In genomic region chr6:163671791-163672190, GRCh38 we compare ENCODE assay signal across 2 cellular contexts.
TF ChIP-seq lines count a peak whose summit lies in the region.

No MANE protein-coding gene starts in this region.

TF ChIP-seq in GM23338, 12 proteins besides CTCF, POLR2A, EP300 and RAD21 (continued from another document):
- TF ChIP-seq CREB1 (CRISPR knock-in tag; IDR thresholded peaks at IDR 0.05; ENCODE audit: low read depth) (no peak), JUNB (IDR thresholded peaks at IDR 0.05; ENCODE audit: unreplicated experiment) (no peak), POLR2AphosphoS5 (IDR thresholded peaks at IDR 0.05; ENCODE audit: low read depth) (no peak), ZNF462 (CRISPR knock-in tag; IDR thresholded peaks at IDR 0.05) (no peak), ETS1 (IDR thresholded peaks at IDR 0.05) (no peak), STAT1 (IDR thresholded peaks at IDR 0.05; ENCODE audit: unreplicated experiment) (no peak), REST (IDR thresholded peaks at IDR 0.05; ENCODE audit: unreplicated experiment) (no peak), ZNF114 (CRISPR knock-in tag; IDR thresholded peaks at IDR 0.05) (no peak)

TF ChIP-seq in IMR-90, 13 proteins besides CTCF, POLR2A, EP300 and RAD21 (continued from another document):
- TF ChIP-seq USF2 (IDR thresholded peaks at IDR 0.05; ENCODE audit: low read depth, low read length) = no peak
